8 cellular contexts compared by ENCODE assay signal in genomic region chr12:51540996-51541395, GRCh38.
"Had no signal": no experiment of that assay in that cellular context is flagged by ENCODE, and none has a peak within 500 bp of the region (broad histone marks: within the 10 kb centered on the region; RNA-seq: fewer than 3 reads in every experiment).

No MANE protein-coding gene starts in this region.

- H3K27ac Mint-ChIP-seq: H9 had no signal

- H3K4me3 Mint-ChIP-seq: H9, IgD-negative memory B cell had no signal

- H3K27ac ChIP-seq: GM23248, HL-60, KMS-11 had no signal

- H3K4me2 ChIP-seq: KMS-11 had no signal

- H3K9me3 Mint-ChIP-seq: H9 had no signal

- DNase-seq: GM23248, H9, HCEC 1CT, KBM-7 had no signal

- H3K4me3 ChIP-seq: GM23248 had no signal

- H3K4me1 Mint-ChIP-seq: IgD-negative memory B cell had no signal

- ATAC-seq: HepG2 had no signal

- H2AFZ ChIP-seq: GM23248 had no signal

- H3K36me3 Mint-ChIP-seq: IgD-negative memory B cell had no signal
